9 cellular contexts compared by ENCODE assay signal in the genomic region with DNA sequence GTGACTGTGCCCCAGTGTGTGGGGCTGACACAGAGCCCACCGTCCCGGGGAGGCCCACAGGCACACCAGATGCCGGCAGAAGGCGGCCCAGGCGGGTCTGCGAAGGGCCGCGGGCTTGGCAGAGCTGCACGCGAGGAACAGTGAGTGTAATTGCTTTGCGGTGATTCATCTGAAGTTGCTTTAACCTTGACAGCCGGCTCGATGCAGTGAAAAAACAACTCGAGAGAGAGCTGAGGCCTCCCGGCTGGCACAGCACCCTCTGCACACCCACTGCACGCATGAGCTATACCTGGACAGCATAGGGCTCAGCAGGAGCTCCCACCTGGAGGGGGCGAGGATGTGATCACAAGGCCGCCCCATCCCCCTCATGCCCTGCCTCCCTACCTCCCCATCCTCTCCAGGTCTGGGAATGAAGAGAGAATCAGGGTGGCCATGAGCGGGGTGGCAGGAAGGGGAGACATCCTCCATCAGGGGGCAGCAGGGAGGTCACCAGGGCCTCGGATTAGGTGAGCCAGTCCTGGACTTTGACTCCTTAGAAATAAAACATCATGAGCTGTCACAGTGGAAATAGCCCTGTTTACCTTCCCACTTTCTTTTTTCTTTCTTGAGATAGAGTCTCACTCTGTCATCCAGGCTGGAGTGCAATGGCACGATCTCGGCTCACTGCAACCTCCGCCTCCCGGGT.
DNase-seq lines count a peak whose midpoint lies in the region; ATAC-seq and TF ChIP-seq lines count a peak whose summit lies in the region.
"Had no signal": no experiment of that assay in that cellular context is flagged by ENCODE, and none has a peak within 500 bp of the region (broad histone marks: within the 10 kb centered on the region; RNA-seq: fewer than 3 reads in every experiment).

No MANE protein-coding gene starts in this region.

- intact Hi-C loops in esophagus squamous epithelium (cut with DNase I): no loop called here

- no peak overlapping the region for H3K4me3 ChIP-seq in esophagus squamous epithelium

- no peaks in the 10 kb centered on the region for H3K9me3 ChIP-seq in esophagus squamous epithelium

- no peak overlapping the region for H3K27ac Mint-ChIP-seq in endothelial cell (ENCODE audit: unreplicated experiment)
- H3K27ac Mint-ChIP-seq in naive thymus-derived CD8-positive, alpha-beta T cell: no peak overlapping the region

- H3K27ac ChIP-seq in esophagus squamous epithelium: no peak overlapping the region

- H3K9me3 Mint-ChIP-seq in endothelial cell (ENCODE audit: unreplicated experiment): no peaks in the 10 kb centered on the region
- peaks cover 0 to 15% (median 2%) of the 10 kb centered on the region in 9 donors for H3K9me3 Mint-ChIP-seq in naive thymus-derived CD8-positive, alpha-beta T cell

- TF ChIP-seq POLR2A in esophagus squamous epithelium (IDR thresholded peaks at IDR 0.05): no peak

- CTCF ChIA-PET in GM10248 (lab: Yijun Ruan, JAX): interaction anchor here (0.6 to 1.3 kb wide), 5 partner anchors 8 to 96 kb away, joined by 3 to 4 read pairs (median 3); no protein-coding TSS in a partner anchor

- no peaks in the 10 kb centered on the region for H3K4me1 Mint-ChIP-seq in endothelial cell (ENCODE audit: unreplicated experiment)
- H3K4me1 Mint-ChIP-seq in naive thymus-derived CD8-positive, alpha-beta T cell: no peaks in the 10 kb centered on the region

- ATAC-seq in omental fat pad (ENCODE audit: low FRiP score): peak; percentile 69
- no peak for ATAC-seq in naive thymus-derived CD8-positive, alpha-beta T cell

- H3K27me3 Mint-ChIP-seq in endothelial cell (ENCODE audit: unreplicated experiment): peaks cover 6% of the 10 kb centered on the region
- peaks cover 9 to 51% (median 18%) of the 10 kb centered on the region in 5 donors for H3K27me3 Mint-ChIP-seq in naive thymus-derived CD8-positive, alpha-beta T cell

- POLR2A ChIA-PET in GM10248 (lab: Yijun Ruan, JAX): no interaction called here
- POLR2A ChIA-PET in naive thymus-derived CD8-positive, alpha-beta T cell (lab: Charles Lee): no interaction called here

- H3K36me3 Mint-ChIP-seq in endothelial cell (ENCODE audit: low read depth, unreplicated experiment): no peaks in the 10 kb centered on the region
- peaks cover 0 to 8% (median 5%) of the 10 kb centered on the region in 3 donors for H3K36me3 Mint-ChIP-seq in naive thymus-derived CD8-positive, alpha-beta T cell

- 41 to 84% methylated on average over 8 to 12 of the region's 24 CpGs for WGBS in esophagus squamous epithelium, 2 donors

- no peaks in the 10 kb centered on the region for H3K36me3 ChIP-seq in esophagus squamous epithelium

- peak; percentile 45 for DNase-seq in ELF-1 (ENCODE audit: low read depth, low spot score)
- peak; percentile 89 for DNase-seq in NCI-H2171 treated with DMSO at 0.1 percent for 48 hours (lab: John Stamatoyannopoulos, UW)
- peak; percentile 36 for DNase-seq in endothelial cell (ENCODE audit: low spot score)
- DNase-seq in omental fat pad (ENCODE audit: low spot score): no peak
- no peak for DNase-seq in GM10248 (ENCODE audit: extremely low spot score)
- DNase-seq in esophagus squamous epithelium (lab: John Stamatoyannopoulos, UW): no peak
- DNase-seq in naive thymus-derived CD8-positive, alpha-beta T cell: no peak
- no peak for DNase-seq in stimulated activated CD4-positive, alpha-beta T cell treated with anti-CD3 and anti-CD28 coated beads, Interleukin-2, amount 100 ng/mL, for 48 hours
- DNase-seq: effector CD8-positive, alpha-beta T cell had no signal

- peaks cover 0 to 58% (median 0%) of the 10 kb centered on the region in 4 donors for H3K27me3 ChIP-seq in esophagus squamous epithelium

- no peak for TF ChIP-seq CTCF in endothelial cell (IDR thresholded peaks at IDR 0.05; ENCODE audit: unreplicated experiment)
- no peak for TF ChIP-seq CTCF in omental fat pad (IDR thresholded peaks at IDR 0.05)
- no peak for TF ChIP-seq CTCF in GM10248 (IDR thresholded peaks at IDR 0.05; ENCODE audit: control extremely low read depth, extremely low read depth, low read depth, missing control alignments)
- no peak for TF ChIP-seq CTCF in esophagus squamous epithelium (IDR thresholded peaks at IDR 0.05)

- H3K4me1 ChIP-seq in esophagus squamous epithelium: peaks cover 0 to 9% (median 0%) of the 10 kb centered on the region in 3 donors

- no peak overlapping the region for H3K4me3 Mint-ChIP-seq in endothelial cell (ENCODE audit: unreplicated experiment)
- no peak overlapping the region for H3K4me3 Mint-ChIP-seq in naive thymus-derived CD8-positive, alpha-beta T cell

Comparison
In these comparisons a context has a peak if more than half of its experiments do, and no peak if none do; other contexts are left out.
1. DNase-seq: peak in ELF-1 (single experiment), NCI-H2171 treated with DMSO at 0.1 percent for 48 hours (single experiment) and endothelial cell (single experiment); none in omental fat pad (single experiment), GM10248 (single experiment), esophagus squamous epithelium (single experiment), naive thymus-derived CD8-positive, alpha-beta T cell (0 of 10) and stimulated activated CD4-positive, alpha-beta T cell treated with anti-CD3 and anti-CD28 coated beads, Interleukin-2, amount 100 ng/mL, for 48 hours (0 of 2).